2 cellular contexts compared by ENCODE assay signal in the genomic region with DNA sequence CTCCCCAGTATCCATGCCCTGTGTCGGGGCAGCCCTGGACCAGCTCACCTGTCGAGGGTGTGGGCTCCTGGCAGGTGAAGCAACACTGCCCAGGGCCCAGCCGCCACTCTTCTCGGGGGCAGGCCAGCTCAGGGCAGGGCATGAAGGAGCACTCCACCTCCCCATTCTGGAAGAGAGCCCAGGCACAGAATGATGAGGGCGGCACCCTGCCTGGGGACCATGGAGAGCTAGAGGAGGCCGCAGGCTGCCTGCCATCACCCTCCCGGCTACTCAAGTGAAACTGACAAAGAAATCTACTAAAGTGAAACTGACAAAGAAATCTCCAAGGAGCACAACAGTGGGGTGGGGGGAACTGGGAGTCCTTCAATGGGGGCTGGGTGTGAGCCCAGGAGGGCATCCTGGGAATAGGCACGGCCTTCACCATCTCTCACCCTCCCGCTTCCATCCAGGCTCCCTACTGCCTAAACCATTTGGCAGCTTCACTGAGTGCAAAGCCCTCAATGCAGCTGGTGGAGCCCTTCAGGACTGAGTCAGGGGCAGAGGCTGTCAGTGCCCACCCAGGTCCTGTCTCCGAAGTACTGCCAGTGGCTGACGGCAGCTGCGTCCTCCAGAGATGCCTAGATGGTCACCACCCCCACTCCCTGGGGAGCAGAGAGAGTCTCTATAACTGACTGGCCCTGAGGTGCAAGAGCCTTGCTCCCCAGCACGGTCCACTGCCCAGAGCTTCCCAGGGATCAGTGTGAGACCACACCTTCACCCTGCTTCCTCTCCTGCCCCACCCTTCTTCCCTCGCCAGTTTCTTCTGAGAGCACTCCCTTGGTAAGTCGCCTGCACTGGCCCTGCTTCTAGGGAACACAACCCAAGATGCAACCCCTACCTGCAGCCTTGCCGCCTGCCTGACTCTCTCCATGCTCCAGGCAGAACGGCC.
TF ChIP-seq lines count a peak whose summit lies in the region.

No MANE protein-coding gene starts in this region.

TF ChIP-seq in K562, 482 proteins besides CTCF, POLR2A, EP300 and RAD21:
- TF ChIP-seq E2F8 (IDR thresholded peaks at IDR 0.05; ENCODE audit: low read depth, partially characterized antibody) (no peak), MYNN (IDR thresholded peaks at IDR 0.05) (no peak), MYNN (CRISPR knock-in tag; IDR thresholded peaks at IDR 0.05) (no peak), MCM7 (IDR thresholded peaks at IDR 0.05) (no peak), HDAC6 (IDR thresholded peaks at IDR 0.05; ENCODE audit: low read depth, low read length) (no peak)

TF ChIP-seq in SK-N-SH, 30 proteins besides CTCF, POLR2A, EP300 and RAD21:
- TF ChIP-seq CHD2 (IDR thresholded peaks at IDR 0.05; ENCODE audit: low read length, partially characterized antibody): no peak
- TF ChIP-seq MEF2A (IDR thresholded peaks at IDR 0.05; ENCODE audit: borderline replicate concordance, low read depth): no peak
- TF ChIP-seq, protein P1, sequence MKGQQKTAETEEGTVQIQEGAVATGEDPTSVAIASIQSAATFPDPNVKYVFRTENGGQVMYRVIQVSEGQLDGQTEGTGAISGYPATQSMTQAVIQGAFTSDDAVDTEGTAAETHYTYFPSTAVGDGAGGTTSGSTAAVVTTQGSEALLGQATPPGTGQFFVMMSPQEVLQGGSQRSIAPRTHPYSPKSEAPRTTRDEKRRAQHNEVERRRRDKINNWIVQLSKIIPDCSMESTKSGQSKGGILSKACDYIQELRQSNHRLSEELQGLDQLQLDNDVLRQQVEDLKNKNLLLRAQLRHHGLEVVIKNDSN (IDR thresholded peaks at IDR 0.05; ENCODE audit: borderline replicate concordance, low read depth): no peak
- no peak for TF ChIP-seq SMC3 (IDR thresholded peaks at IDR 0.05; ENCODE audit: low read depth, low read length)
- TF ChIP-seq EZH2phosphoT487 (IDR thresholded peaks at IDR 0.05; ENCODE audit: borderline replicate concordance, low read depth): no peak
- TF ChIP-seq GATA2 (CRISPR knock-in tag; IDR thresholded peaks at IDR 0.05): no peak
- TF ChIP-seq TCF12 (IDR thresholded peaks at IDR 0.05): no peak
- TF ChIP-seq YY1 (IDR thresholded peaks at IDR 0.05; ENCODE audit: low read depth): no peak
- TF ChIP-seq RXRA (IDR thresholded peaks at IDR 0.05; ENCODE audit: borderline replicate concordance, low read depth): no peak
- TF ChIP-seq GABPA (IDR thresholded peaks at IDR 0.05; ENCODE audit: low read depth): no peak
- TF ChIP-seq MXI1 (IDR thresholded peaks at IDR 0.05; ENCODE audit: low read depth, low read length): no peak
- no peak for TF ChIP-seq RCOR1 (IDR thresholded peaks at IDR 0.05; ENCODE audit: low read length)
- TF ChIP-seq, protein P2, sequence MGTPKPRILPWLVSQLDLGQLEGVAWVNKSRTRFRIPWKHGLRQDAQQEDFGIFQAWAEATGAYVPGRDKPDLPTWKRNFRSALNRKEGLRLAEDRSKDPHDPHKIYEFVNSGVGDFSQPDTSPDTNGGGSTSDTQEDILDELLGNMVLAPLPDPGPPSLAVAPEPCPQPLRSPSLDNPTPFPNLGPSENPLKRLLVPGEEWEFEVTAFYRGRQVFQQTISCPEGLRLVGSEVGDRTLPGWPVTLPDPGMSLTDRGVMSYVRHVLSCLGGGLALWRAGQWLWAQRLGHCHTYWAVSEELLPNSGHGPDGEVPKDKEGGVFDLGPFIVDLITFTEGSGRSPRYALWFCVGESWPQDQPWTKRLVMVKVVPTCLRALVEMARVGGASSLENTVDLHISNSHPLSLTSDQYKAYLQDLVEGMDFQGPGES (IDR thresholded peaks at IDR 0.05; ENCODE audit: low read depth, low read length): no peak
- TF ChIP-seq, protein P3, sequence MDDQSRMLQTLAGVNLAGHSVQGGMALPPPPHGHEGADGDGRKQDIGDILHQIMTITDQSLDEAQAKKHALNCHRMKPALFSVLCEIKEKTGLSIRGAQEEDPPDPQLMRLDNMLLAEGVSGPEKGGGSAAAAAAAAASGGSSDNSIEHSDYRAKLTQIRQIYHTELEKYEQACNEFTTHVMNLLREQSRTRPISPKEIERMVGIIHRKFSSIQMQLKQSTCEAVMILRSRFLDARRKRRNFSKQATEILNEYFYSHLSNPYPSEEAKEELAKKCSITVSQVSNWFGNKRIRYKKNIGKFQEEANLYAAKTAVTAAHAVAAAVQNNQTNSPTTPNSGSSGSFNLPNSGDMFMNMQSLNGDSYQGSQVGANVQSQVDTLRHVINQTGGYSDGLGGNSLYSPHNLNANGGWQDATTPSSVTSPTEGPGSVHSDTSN (IDR thresholded peaks at IDR 0.05): no peak
- TF ChIP-seq USF2 (IDR thresholded peaks at IDR 0.05; ENCODE audit: borderline replicate concordance, low read depth, low read length): no peak
- TF ChIP-seq JUND (IDR thresholded peaks at IDR 0.05): no peak
- TF ChIP-seq SIN3A (IDR thresholded peaks at IDR 0.05; ENCODE audit: borderline replicate concordance, low read depth, low read length): no peak
- TF ChIP-seq FOSL2 (IDR thresholded peaks at IDR 0.05; ENCODE audit: borderline replicate concordance, low read depth): no peak
